ENCODE assay signal across 10 cellular contexts in the genomic region with DNA sequence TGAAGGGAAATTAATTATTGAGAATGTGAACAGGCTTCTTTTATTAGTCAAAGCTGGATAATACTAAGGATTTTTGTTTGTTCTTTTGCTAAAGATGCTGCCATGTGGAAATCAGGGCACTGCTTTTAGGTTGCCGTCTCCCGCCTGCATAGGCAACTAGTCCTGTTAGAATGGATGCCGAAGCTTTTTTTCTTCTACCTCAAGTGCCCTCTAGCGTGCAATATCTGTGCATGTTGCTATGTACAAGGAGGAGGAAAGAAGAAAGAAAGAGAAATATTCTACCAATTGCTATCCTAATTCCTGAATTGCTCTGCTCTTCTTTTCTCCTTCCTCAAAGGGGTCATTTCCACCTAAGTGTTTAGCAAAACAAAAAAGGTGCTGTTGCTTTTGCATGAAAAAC. TPM values are rescaled to one million over a fixed set of nuclear protein-coding genes. Genes with fewer than 3 reads are reported as not detected.
DNase-seq lines count a peak whose midpoint lies in the region; ATAC-seq, FAIRE-seq and TF ChIP-seq lines count a peak whose summit lies in the region.
"Had no signal": no experiment of that assay in that cellular context is flagged by ENCODE, and none has a peak within 500 bp of the region (broad histone marks: within the 10 kb centered on the region; RNA-seq: fewer than 3 reads in every experiment).

No MANE protein-coding gene starts in this region.

- no peak overlapping the region for H2BK5ac ChIP-seq in H9 (ENCODE audit: insufficient read length, low read length)

- H4K5ac ChIP-seq in H9 (ENCODE audit: insufficient read length, low read depth, low read length): no peak overlapping the region

- H3K36me3 Mint-ChIP-seq in H9 (ENCODE audit: insufficient read depth in 1 of 3, low read depth in 3 of 3): peaks cover 0 to 4% (median 2%) of the 10 kb centered on the region in 3 experiments; a peak in 3 of 7 replicates
- no peaks in the 10 kb centered on the region for H3K36me3 Mint-ChIP-seq in T-cell

- H3K27ac ChIP-seq in H9 (ENCODE audit: insufficient read length, low read depth, low read length) (no peak overlapping the region), keratinocyte (ENCODE audit: control insufficient read depth, insufficient read depth, low read length) (no peak overlapping the region)
- H3K27ac ChIP-seq: thyroid gland had no signal

- H4K91ac ChIP-seq in H9 (ENCODE audit: insufficient read length, low read depth, low read length): no peak overlapping the region

- H3K36me3 ChIP-seq in BJ (ENCODE audit: control insufficient read depth, insufficient read depth, low read length): no peaks in the 10 kb centered on the region
- no peaks in the 10 kb centered on the region for H3K36me3 ChIP-seq in keratinocyte (ENCODE audit: control insufficient read depth in 2 of 2, extremely low read depth in 1 of 2, insufficient read depth in 2 of 2, low read length in 2 of 2)
- H3K36me3 ChIP-seq: thyroid gland had no signal

- H3K4ac ChIP-seq in H9 (ENCODE audit: low read depth, low read length): no peak overlapping the region

- no peak overlapping the region for H3K9ac ChIP-seq in H9 (ENCODE audit: extremely low read depth, insufficient read length, low read length)
- H3K9ac ChIP-seq in keratinocyte (ENCODE audit: control insufficient read depth, extremely low read depth, insufficient read depth, low read length): no peak overlapping the region

- dilution Hi-C loops in keratinocyte (cut with MboI; ENCODE audit: extremely low pct_ligation_motif_present, low sequenced_read_pairs): no loop called here

- H3K4me2 ChIP-seq in H9 (ENCODE audit: insufficient read depth, insufficient read length, low read length) (no peak overlapping the region), keratinocyte (ENCODE audit: control insufficient read depth, extremely low read depth, insufficient read depth, low read depth, low read length) (no peak overlapping the region)

- H3K4me3 ChIP-seq in BJ (ENCODE audit: low read depth, low read length): no peak overlapping the region
- no peak overlapping the region for H3K4me3 ChIP-seq in keratinocyte (ENCODE audit: control insufficient read depth in 2 of 3, extremely low read depth in 1 of 3, insufficient read depth in 2 of 3, low read depth in 1 of 3, low read length in 3 of 3)
- H3K4me3 ChIP-seq: thyroid gland had no signal

- H3K23ac ChIP-seq in H9 (ENCODE audit: insufficient read length, low read depth, low read length): no peak overlapping the region

- H3K9me3 ChIP-seq in H9 (ENCODE audit: control insufficient read depth, low read depth, low read length): no peaks in the 10 kb centered on the region
- H3K9me3 ChIP-seq in keratinocyte (ENCODE audit: control insufficient read depth, low read depth, low read length): no peaks in the 10 kb centered on the region
- H3K9me3 ChIP-seq: thyroid gland had no signal

- no peak overlapping the region for H4K8ac ChIP-seq in H9 (replicated peaks; ENCODE audit: insufficient read length, low read depth, low read length)

- H3K14ac ChIP-seq in H9 (ENCODE audit: insufficient read depth, low read length): no peak overlapping the region

- H4K20me1 ChIP-seq in H9 (ENCODE audit: control insufficient read depth, insufficient read depth, insufficient read length): no peaks in the 10 kb centered on the region
- H4K20me1 ChIP-seq in keratinocyte (ENCODE audit: control insufficient read depth, extremely low read depth, insufficient read depth, low read length): no peaks in the 10 kb centered on the region

- H3K27ac Mint-ChIP-seq in H9 (no peak overlapping the region), T-cell (no peak overlapping the region)

- H3K9me3 Mint-ChIP-seq in H9 (no peaks in the 10 kb centered on the region; a peak in 1 of 5 replicates), T-cell (peaks cover 11 to 31% (median 15%) of the 10 kb centered on the region in 3 donors)

- H3K4me3 Mint-ChIP-seq in H9: no peak overlapping the region
- H3K4me3 Mint-ChIP-seq in T-cell: no peak overlapping the region

- no peaks in the 10 kb centered on the region for H3K9me1 ChIP-seq in keratinocyte (ENCODE audit: control insufficient read depth, extremely low read depth, insufficient read depth, low read length)

- no peak overlapping the region for H2BK20ac ChIP-seq in H9 (ENCODE audit: low read depth, low read length, poor library complexity, severe bottlenecking)

- no peak for DNase-seq in BJ (ENCODE audit: low read depth)
- DNase-seq in H9: peak; percentile 49
- DNase-seq in SK-MEL-5 (ENCODE audit: low read depth, low spot score): peak; percentile 71
- no peak for DNase-seq in keratinocyte (ENCODE audit: low read depth, low spot score)
- no peak for DNase-seq in T-cell
- no peak for DNase-seq in posterior vena cava (ENCODE audit: low spot score)
- DNase-seq in stimulated activated naive CD8-positive, alpha-beta T cell treated with anti-CD3 and anti-CD28 coated beads, Interleukin-15, Interleukin-2, amounts not matched to agents 100 U/mL and 50 U/mL, for 24 hours: no peak
- DNase-seq: activated CD4-positive, alpha-beta T cell treated with anti-CD3 and anti-CD28 coated beads for 1 hour; thyroid gland had no signal

- H2BK12ac ChIP-seq in H9 (ENCODE audit: insufficient read length, low read depth, low read length): no peak overlapping the region

- H3K4me1 ChIP-seq in H9 (ENCODE audit: insufficient read depth, low read length) (peaks cover 5% of the 10 kb centered on the region; the same call in 1 of the 2 replicates), keratinocyte (ENCODE audit: control insufficient read depth, extremely low read depth, insufficient read depth, low read length) (peaks cover 2% of the 10 kb centered on the region)
- H3K4me1 ChIP-seq: thyroid gland had no signal

- TF ChIP-seq CTCF in BJ (IDR thresholded peaks at IDR 0.05; ENCODE audit: insufficient read depth, low read depth, low read length): peak; percentile 31
- peak; percentile 75 for TF ChIP-seq CTCF in H9 (conservative IDR thresholded peaks at IDR 0.05)
- TF ChIP-seq CTCF in keratinocyte (optimal IDR thresholded peaks at IDR 0.05 in 1 of 3, IDR thresholded peaks at IDR 0.05 in 1 of 3, conservative IDR thresholded peaks at IDR 0.05 in 1 of 3; ENCODE audit: extremely low read depth in 1 of 3, insufficient read depth in 2 of 3, low read length in 3 of 3): peak; percentile 43 to 61 (median 45)

- H2BK120ac ChIP-seq in H9 (ENCODE audit: low read depth, low read length, poor library complexity, severe bottlenecking): no peak overlapping the region

- intact Hi-C loops in posterior vena cava (cut with DNase I): no loop called here

- peaks cover 32 to 44% of the 10 kb centered on the region in 2 experiments for H3K4me1 Mint-ChIP-seq in H9
- no peaks in the 10 kb centered on the region for H3K4me1 Mint-ChIP-seq in T-cell

- H3K23me2 ChIP-seq in H9 (ENCODE audit: insufficient read length, low read depth, low read length, poor library complexity, severe bottlenecking): peaks cover 7% of the 10 kb centered on the region

- H2BK15ac ChIP-seq in H9 (ENCODE audit: low read depth, low read length): no peak overlapping the region

- no peak overlapping the region for H3K56ac ChIP-seq in H9 (ENCODE audit: insufficient read length, low read depth, low read length)

- H3K79me2 ChIP-seq in H9 (ENCODE audit: insufficient read depth, low read length): no peaks in the 10 kb centered on the region
- H3K79me2 ChIP-seq in keratinocyte (ENCODE audit: control insufficient read depth, insufficient read depth, low read length): no peaks in the 10 kb centered on the region

- 0 out of 2 replicates have a peak, but pooled peaks cover 1% of the 10 kb centered on the region for H3K27me3 ChIP-seq in BJ (ENCODE audit: control insufficient read depth, insufficient read depth, low read length)
- peaks cover 12% of the 10 kb centered on the region; the same call in 1 of the 2 replicates for H3K27me3 ChIP-seq in H9 (ENCODE audit: insufficient read depth, low read length)
- H3K27me3 ChIP-seq in keratinocyte (ENCODE audit: control insufficient read depth, extremely low read depth, insufficient read depth, low read length): peaks cover 14% of the 10 kb centered on the region
- H3K27me3 ChIP-seq: thyroid gland had no signal

- CTCF ChIA-PET in BJ (lab: Yijun Ruan, JAX): no interaction called here
- CTCF ChIA-PET in T-cell (lab: Charles Lee): no interaction called here

- H3K27me3 Mint-ChIP-seq in H9 (ENCODE audit: low read depth) (peaks cover 31% of the 10 kb centered on the region), T-cell (peaks cover 8 to 9% of the 10 kb centered on the region in 2 donors)

- H2AK5ac ChIP-seq in H9 (ENCODE audit: insufficient read length, low read length): no peak overlapping the region

- in situ Hi-C loops in SK-MEL-5 (cut with HindIII; ENCODE audit: low pct_unique_long_range_greater_than_20kb, low sequenced_read_pairs): no loop called here

- no CpG with 5 or more reads among the region's 4 CpGs for WGBS in H9 (ENCODE audit: extremely low coverage, insufficient read length, low lambda C conversion rate)

- no peak overlapping the region for H3K18ac ChIP-seq in H9 (ENCODE audit: insufficient read length, low read depth, low read length)

- ATAC-seq in GM18517 (IDR thresholded peaks at IDR 0.05; ENCODE audit: unreplicated experiment) (no peak), T-cell (replicated peaks in 1 of 4) (no peak)
- ATAC-seq in stimulated activated naive CD8-positive, alpha-beta T cell treated with anti-CD3 and anti-CD28 coated beads, Interleukin-15, Interleukin-2, amounts not matched to agents 100 U/mL and 50 U/mL, for 24 hours: no peak

- POLR2A ChIA-PET in BJ (lab: Charles Lee) (no interaction called here), T-cell (lab: Charles Lee) (no interaction called here)

- no peak overlapping the region for H3T11ph ChIP-seq in H9 (ENCODE audit: low read length)

- no peaks in the 10 kb centered on the region for H3K79me1 ChIP-seq in H9 (ENCODE audit: insufficient read depth, low read depth, low read length, poor library complexity, severe bottlenecking)

- no peak for FAIRE-seq in keratinocyte (lab: Jason Lieb, UNC)

- H2AFZ ChIP-seq in H9 (ENCODE audit: low read length): no peak overlapping the region
- H2AFZ ChIP-seq in keratinocyte (ENCODE audit: control insufficient read depth, low read length): no peak overlapping the region

RNA-seq across cellular contexts. Expression of gene CDH8, which starts 5.2 kb away (rescaled TPM):
- polyA plus RNA-seq in BJ (2011; rRNA removed) (0.06 and 0.13 TPM in 2 replicates), keratinocyte (0.14 to 0.37 TPM (median 0.18 TPM) in 3 replicates)
- not detected in 2 replicates for polyA minus RNA-seq in BJ (2011; rRNA and poly(A)+ RNA removed)
- total RNA-seq in H9 (2021) (7.4 and 12.0 TPM in 2 replicates), T-cell (1 to 10 TPM in 1 of 5 donors, under 1 TPM in 1, not detected in 3; 0.39 to 1.0 TPM), posterior vena cava (1 to 10 TPM; 1.3 to 1.6 TPM)
- total RNA-seq in SK-MEL-5 (2014; rRNA removed; shearing (Covaris generic)): 1.6 TPM in 1 of 2 replicates, not detected in the other
- 0.13 and 0.18 TPM in 2 replicates for polyA plus RNA-seq in SK-MEL-5 (2015; cell fraction: cytosol; rRNA removed)
- polyA plus RNA-seq in SK-MEL-5 (2015; cell fraction: nucleus; rRNA removed): 1.4 and 2.3 TPM in 2 replicates
- 0.09 TPM for polyA plus RNA-seq in keratinocyte (2011; ENCODE audit: low read depth)
- polyA plus RNA-seq in keratinocyte (2011; cell fraction: cytosol; rRNA removed): 0.06 and 0.15 TPM in 2 replicates
- polyA plus RNA-seq in keratinocyte (2011; cell fraction: nucleus; rRNA removed): 0.36 and 0.75 TPM in 2 replicates
- 0.19 TPM in 1 of 2 replicates, not detected in the other for polyA plus RNA-seq in keratinocyte (2012; ENCODE audit: low replicate concordance)
- 1.1 to 1.8 TPM (median 1.8 TPM) in 3 replicates for polyA minus RNA-seq in keratinocyte
- not detected for polyA minus RNA-seq in keratinocyte (2011; cell fraction: cytosol; rRNA and poly(A)+ RNA removed)
- polyA minus RNA-seq in keratinocyte (2011; cell fraction: nucleus; rRNA and poly(A)+ RNA removed): 1.9 and 2.1 TPM in 2 replicates
- total RNA-seq: thyroid gland had no signal

Comparison
In these comparisons a context has a peak if more than half of its experiments do, and no peak if none do; other contexts are left out.
1. DNase-seq: peak in H9 (single experiment) and SK-MEL-5 (single experiment); none in BJ (single experiment), keratinocyte (single experiment), T-cell (0 of 34), posterior vena cava (single experiment) and stimulated activated naive CD8-positive, alpha-beta T cell treated with anti-CD3 and anti-CD28 coated beads, Interleukin-15, Interleukin-2, amounts not matched to agents 100 U/mL and 50 U/mL, for 24 hours (single experiment).
2. Peak in every context shown above with its lines, with median percentiles within 50 percentile points of each other: CTCF ChIP-seq.